In genomic region chr7:16660702-16661464, GRCh38 we compare ENCODE assay signal across 9 cellular contexts. TPM values are rescaled to one million over a fixed set of nuclear protein-coding genes. Genes with fewer than 3 reads are reported as not detected.
A peak's percentile ranks its signal among the peaks of the same experiment; 100 is the strongest.
DNase-seq lines count a peak whose midpoint lies in the region; ATAC-seq and TF ChIP-seq lines count a peak whose summit lies in the region.
"Had no signal": no experiment of that assay in that cellular context is flagged by ENCODE, and none has a peak within 500 bp of the region (broad histone marks: within the 10 kb centered on the region; RNA-seq: fewer than 3 reads in every experiment).

No MANE protein-coding gene starts in this region.

- H3K4me3 Mint-ChIP-seq in Calu3 (ENCODE audit: low read depth, unreplicated experiment), result no peak overlapping the region

- peak overlapping the region; percentile 38 for H3K27ac Mint-ChIP-seq in Calu3 (ENCODE audit: unreplicated experiment)

- H4K5ac ChIP-seq in IMR-90 (ENCODE audit: low read depth, low read length), result peak overlapping the region; percentile 31

- H3K4ac ChIP-seq in IMR-90 (ENCODE audit: low read depth, low read length), result peak overlapping the region; percentile 72; the same call in 1 of the 2 replicates

- H2AK5ac ChIP-seq in IMR-90 (ENCODE audit: low read depth, low read length), result peak overlapping the region; percentile 97

- BruUV-seq in Calu3 (replicated peaks; lab: Mats Ljungman, UMichigan) (no TSS peak), IMR-90 (replicated peaks; lab: Mats Ljungman, UMichigan) (no TSS peak)

- WGBS in IMR-90 (ENCODE audit: extremely low coverage in 2 of 2, insufficient read length in 1 of 2), 2 experiments, result 86% methylated on average over 1 of the region's 5 CpGs; no CpG with 5 or more reads in 1 of the 2 experiments
- WGBS in right lobe of liver (ENCODE audit: insufficient coverage, low coverage, low lambda C conversion rate, missing lambda C conversion rate), result 73% methylated on average over 5 of the region's 5 CpGs

- peaks cover 4% of the 10 kb centered on the region; the same call in 1 of the 2 replicates for H4K20me1 ChIP-seq in IMR-90 (ENCODE audit: insufficient read depth, low read length)

- peak overlapping the region; percentile 82 for H3K14ac ChIP-seq in IMR-90 (replicated peaks; ENCODE audit: low read depth, low read length)

- H4K91ac ChIP-seq in IMR-90 (ENCODE audit: insufficient read depth, low read depth, low read length), result peak overlapping the region; percentile 90

- peaks cover 58% of the 10 kb centered on the region for H3K4me1 Mint-ChIP-seq in Calu3 (ENCODE audit: low read depth, unreplicated experiment)

- no peaks in the 10 kb centered on the region for H3K9me3 Mint-ChIP-seq in Calu3 (ENCODE audit: low read depth, unreplicated experiment)

- H4K8ac ChIP-seq in IMR-90 (ENCODE audit: low read depth in 2 of 2, low read length in 2 of 2), result peak overlapping the region in 1 of 2 experiments; percentile 83; a peak in 3 of 4 replicates

- H3K4me3 ChIP-seq in IMR-90 (ENCODE audit: insufficient read depth, low read depth, low read length) (no peak overlapping the region), right lobe of liver (no peak overlapping the region)

- H3K36me3 Mint-ChIP-seq in Calu3 (ENCODE audit: insufficient read depth, unreplicated experiment), result peaks cover 23% of the 10 kb centered on the region

- intact Hi-C loops in Calu3 (cut with micrococcal nuclease; ENCODE audit: unreplicated experiment), result loop anchor here (1.0 kb wide), 1 partner anchor 8 kb away; no protein-coding TSS in a partner anchor
- intact Hi-C loops in IMR-90 (cut with micrococcal nuclease), result no loop called here
- intact Hi-C loops in right lobe of liver (cut with DNase I), result no loop called here

- CTCF ChIA-PET in Calu3 (lab: Charles Lee) (no interaction called here), IMR-90 (lab: Yijun Ruan, JAX) (no interaction called here)

- TF ChIP-seq CTCF in Calu3 (IDR thresholded peaks at IDR 0.05; ENCODE audit: unreplicated experiment) (no peak), IMR-90 (conservative IDR thresholded peaks at IDR 0.05; ENCODE audit: low read depth, low read length) (no peak), right lobe of liver (IDR thresholded peaks at IDR 0.05) (no peak)

- peak overlapping the region; percentile 42; the same call in 1 of the 2 replicates for H3K4me2 ChIP-seq in IMR-90 (ENCODE audit: low read depth, low read length)

- H3K23ac ChIP-seq in IMR-90 (ENCODE audit: low read depth, low read length), result peak overlapping the region; percentile 48; the same call in 1 of the 2 replicates

- H2BK20ac ChIP-seq in IMR-90 (ENCODE audit: low read depth, low read length), result peak overlapping the region; percentile 85

- H3K9me3 ChIP-seq in IMR-90 (ENCODE audit: control insufficient read depth, insufficient read depth, low read length) (no peaks in the 10 kb centered on the region), right lobe of liver (no peaks in the 10 kb centered on the region)

- dilution Hi-C loops in IMR-90 (cut with HindIII; ENCODE audit: low sequenced_read_pairs, unreplicated experiment), result no loop called here

- H3K9me1 ChIP-seq in IMR-90 (ENCODE audit: insufficient read depth, low read length), result peaks cover 5% of the 10 kb centered on the region

- peak overlapping the region; percentile 90 for H2BK5ac ChIP-seq in IMR-90 (ENCODE audit: low read depth, low read length, poor library complexity, severe bottlenecking)

- H3K56ac ChIP-seq in IMR-90 (ENCODE audit: extremely low read depth, insufficient read depth, low read length), result peak overlapping the region; percentile 49; the same call in 1 of the 2 replicates

- TF ChIP-seq POLR2A in IMR-90 (IDR thresholded peaks at IDR 0.05; ENCODE audit: low read depth, low read length) (no peak), right lobe of liver (IDR thresholded peaks at IDR 0.05) (no peak)

- H3K4me1 ChIP-seq in IMR-90 (ENCODE audit: control insufficient read depth, insufficient read depth, low read length) (peaks cover 4% of the 10 kb centered on the region), right lobe of liver (peaks cover 0 to 8% (median 0%) of the 10 kb centered on the region in 4 donors)

- ATAC-seq in IMR-90 (ENCODE audit: low read depth), result peak; percentile 8; the same call in 1 of the 2 replicates
- peak; percentile 64 to 97 (median 76) for ATAC-seq in right lobe of liver
- no peak for ATAC-seq in GM18498 (IDR thresholded peaks at IDR 0.05; ENCODE audit: unreplicated experiment)

- peak overlapping the region; percentile 88; the same call in 2 of the 3 replicates for H2BK15ac ChIP-seq in IMR-90 (ENCODE audit: low read depth, low read length)

- no peaks in the 10 kb centered on the region for H3K27me3 ChIP-seq in IMR-90 (ENCODE audit: control insufficient read depth, insufficient read depth, low read length)
- H3K27me3 ChIP-seq in right lobe of liver, result no peaks in the 10 kb centered on the region

- peak overlapping the region; percentile 64 for H2BK120ac ChIP-seq in IMR-90 (ENCODE audit: low read depth, low read length)

- no peaks in the 10 kb centered on the region for H3K27me3 Mint-ChIP-seq in Calu3 (ENCODE audit: unreplicated experiment)

- H3K36me3 ChIP-seq in IMR-90 (ENCODE audit: control insufficient read depth, insufficient read depth, low read length), result no peaks in the 10 kb centered on the region
- H3K36me3 ChIP-seq in right lobe of liver, result no peaks in the 10 kb centered on the region

- DNase-seq in Calu3 (no peak), IMR-90 (peak; percentile 86), astrocyte of the hippocampus (ENCODE audit: low read depth, low spot score) (peak; percentile 48), right lobe of liver (no peak), activated gamma-delta T cell treated with Interleukin-2 at 50 U/mL for 16 hours (no peak), SK-N-DZ (ENCODE audit: low spot score) (no peak), NCI-H526 treated with DMSO at 0.1 percent for 48 hours (lab: John Stamatoyannopoulos, UW) (no peak)
- DNase-seq: hypothalamus had no signal

- no peak for TF ChIP-seq RAD21 in IMR-90 (IDR thresholded peaks at IDR 0.05; ENCODE audit: low read length)

- H3K79me1 ChIP-seq in IMR-90 (ENCODE audit: low read depth in 1 of 2, low read length in 2 of 2), result peaks cover 18 to 40% of the 10 kb centered on the region in 2 experiments

- peak overlapping the region; percentile 71; the same call in 1 of the 2 replicates for H3K18ac ChIP-seq in IMR-90 (ENCODE audit: low read depth, low read length)

- POLR2A ChIA-PET in IMR-90 (lab: Charles Lee; ENCODE audit: unreplicated experiment), result no interaction called here

- in situ Hi-C loops in IMR-90 (cut with MboI; ENCODE audit: low sequenced_read_pairs), result no loop called here

- peak overlapping the region; percentile 68; the same call in 1 of the 2 replicates for H3K27ac ChIP-seq in IMR-90 (ENCODE audit: insufficient read depth, low read length)
- no peak overlapping the region for H3K27ac ChIP-seq in right lobe of liver

- H2AK9ac ChIP-seq in IMR-90 (replicated peaks; ENCODE audit: low read depth, low read length, poor library complexity), result no peak overlapping the region

- H2AFZ ChIP-seq in IMR-90 (replicated peaks; ENCODE audit: low read length, poor library complexity), result no peak overlapping the region

- no peak overlapping the region for H3K9ac ChIP-seq in IMR-90 (ENCODE audit: low read depth, low read length)

TF ChIP-seq in IMR-90, 13 proteins besides CTCF, POLR2A, EP300 and RAD21:
- peak; percentile 82; the same call in 1 of the 2 replicates for TF ChIP-seq FOS (IDR thresholded peaks at IDR 0.05; ENCODE audit: low read depth, low read length)
- 0 out of 2 replicates have a peak, but pooled peaks have one; percentile 21 for TF ChIP-seq CEBPB (IDR thresholded peaks at IDR 0.05; ENCODE audit: low read depth, low read length)
- no peak for TF ChIP-seq NFE2L2 (IDR thresholded peaks at IDR 0.05; ENCODE audit: low read depth, low read length)

RNA-seq across cellular contexts. Expression of gene BZW2, which starts 14.9 kb away (rescaled TPM):
- 185 and 194 TPM in 2 replicates for total RNA-seq in Calu3 (2022)
- total RNA-seq in IMR-90 (2012; rRNA removed), result 58.1 and 65.0 TPM in 2 replicates
- 86.1 and 92.9 TPM in 2 replicates for polyA plus RNA-seq in IMR-90 (2012; rRNA removed)
- 28.3 and 30.7 TPM in 2 replicates for polyA plus RNA-seq in IMR-90 (2012; cell fraction: cytosol; rRNA removed)
- polyA plus RNA-seq in IMR-90 (2012; cell fraction: nucleus; rRNA removed; ENCODE audit: low replicate concordance), result 10.4 and 40.8 TPM in 2 replicates
- total RNA-seq in right lobe of liver, result 10 to 100 TPM in 5 of 6 experiments, 1 to 10 TPM in 1; 9.6 to 25.3 (median 12.1) TPM
- polyA plus RNA-seq in SK-N-DZ (2014; cell fraction: cytosol; rRNA removed), result 167 and 193 TPM in 2 replicates
- polyA plus RNA-seq in SK-N-DZ (2014; cell fraction: nucleus; rRNA removed), result 87.9 and 91.2 TPM in 2 replicates

RNA-seq across cellular contexts. Expression of gene ANKMY2, which starts 15.3 kb away (rescaled TPM):
- total RNA-seq in Calu3 (2022), result 29.9 and 32.5 TPM in 2 replicates
- total RNA-seq in IMR-90 (2012; rRNA removed), result 41.9 and 43.6 TPM in 2 replicates
- polyA plus RNA-seq in IMR-90 (2012; rRNA removed), result 15.8 and 19.5 TPM in 2 replicates
- polyA plus RNA-seq in IMR-90 (2012; cell fraction: cytosol; rRNA removed), result 5.3 TPM in 2 replicates
- polyA plus RNA-seq in IMR-90 (2012; cell fraction: nucleus; rRNA removed; ENCODE audit: low replicate concordance), result 3.9 and 25.7 TPM in 2 replicates
- total RNA-seq in right lobe of liver, result 1 to 10 TPM; 4.2 to 7.1 (median 4.7) TPM
- 14.6 and 21.9 TPM in 2 replicates for polyA plus RNA-seq in SK-N-DZ (2014; cell fraction: cytosol; rRNA removed)
- polyA plus RNA-seq in SK-N-DZ (2014; cell fraction: nucleus; rRNA removed), result 15.3 and 17.0 TPM in 2 replicates

Comparison
In these comparisons a context has a peak if more than half of its experiments do, and no peak if none do; other contexts are left out.
1. DNase-seq: peak in IMR-90 (single experiment) and astrocyte of the hippocampus (single experiment); none in Calu3 (single experiment), right lobe of liver (0 of 3), activated gamma-delta T cell treated with Interleukin-2 at 50 U/mL for 16 hours (single experiment), SK-N-DZ (single experiment) and NCI-H526 treated with DMSO at 0.1 percent for 48 hours (single experiment).